8 cellular contexts compared by ENCODE assay signal in the genomic region with DNA sequence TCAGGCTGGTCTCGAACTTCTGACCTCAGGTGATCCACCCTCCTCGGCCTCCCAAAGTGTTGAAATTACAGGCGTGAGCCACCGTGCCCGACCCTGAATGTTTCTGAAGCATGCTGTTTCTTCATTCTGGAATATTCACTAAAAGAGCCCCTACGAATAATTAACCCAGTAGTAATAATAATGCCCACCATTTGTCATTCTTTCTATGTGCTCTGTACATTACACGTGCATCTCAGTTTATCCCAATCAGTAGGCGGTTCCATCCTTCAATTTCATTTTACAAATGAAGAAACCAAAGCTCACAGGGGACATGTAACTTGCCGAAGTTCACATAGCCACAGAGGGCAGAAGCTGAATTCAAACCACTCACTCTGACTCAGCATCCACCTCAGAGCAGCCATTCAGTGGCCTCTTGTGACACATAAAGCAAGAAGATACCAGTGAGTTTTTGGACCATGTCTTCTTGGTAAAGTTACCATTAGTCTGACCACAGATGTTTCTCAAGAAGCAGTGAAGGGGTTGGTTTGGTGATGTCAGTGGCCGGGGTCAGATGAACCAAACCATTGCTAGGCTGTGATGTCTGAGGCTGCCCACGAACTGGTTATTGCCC.
A peak's percentile ranks its signal among the peaks of the same experiment; 100 is the strongest.
DNase-seq lines count a peak whose midpoint lies in the region; ATAC-seq lines count a peak whose summit lies in the region.

No MANE protein-coding gene starts in this region.

- H3K27ac Mint-ChIP-seq in activated CD4-positive, alpha-beta T cell treated with anti-CD3 and anti-CD28 coated beads, Interleukin-2, amount 10 ng/mL, durations not matched to agents 24 days and 14 days = peak overlapping the region; percentile 92

- no peaks in the 10 kb centered on the region for H3K36me3 Mint-ChIP-seq in activated CD4-positive, alpha-beta T cell treated with anti-CD3 and anti-CD28 coated beads, Interleukin-2, amount 10 ng/mL, durations not matched to agents 24 days and 14 days (ENCODE audit: low read depth)

- intact Hi-C loops in activated CD4-positive, alpha-beta T cell treated with anti-CD3 and anti-CD28 coated beads, Interleukin-2, amount 10 ng/mL, durations not matched to agents 24 days and 14 days (cut with micrococcal nuclease) = loop anchor here (1.0 to 2.0 kb wide), 5 partner anchors 11 to 115 kb away; no protein-coding TSS in a partner anchor

- peak; percentile 66 for DNase-seq in stimulated activated naive CD4-positive, alpha-beta T cell treated with Interleukin-2 at 50 U/mL for 16 hours (lab: John Stamatoyannopoulos, UW)
- no peak for DNase-seq in stimulated activated naive CD4-positive, alpha-beta T cell (lab: John Stamatoyannopoulos, UW)
- peak; percentile 82 for DNase-seq in activated CD4-positive, alpha-beta T cell treated with anti-CD3 and anti-CD28 coated beads, Interleukin-2, amount 10 ng/mL, durations not matched to agents 24 days and 14 days
- DNase-seq in fibroblast of peridontal ligament (ENCODE audit: extremely low read depth) (peak; percentile 100), NCI-H2107 (lab: John Stamatoyannopoulos, UW) (no peak), NCI-H1092 (lab: John Stamatoyannopoulos, UW) (no peak)
- peak; percentile 58 to 66 for DNase-seq in stimulated activated CD8-positive, alpha-beta memory T cell treated with anti-CD3 and anti-CD28 coated beads, Interleukin-7, amount 100 ng/mL, for 4 hours (ENCODE audit: low read depth in 2 of 2)

- H3K9me3 Mint-ChIP-seq in activated CD4-positive, alpha-beta T cell treated with anti-CD3 and anti-CD28 coated beads, Interleukin-2, amount 10 ng/mL, durations not matched to agents 24 days and 14 days = no peaks in the 10 kb centered on the region

- peak; percentile 65 for ATAC-seq in HG03280 (IDR thresholded peaks at IDR 0.05; ENCODE audit: unreplicated experiment)

- H3K4me1 Mint-ChIP-seq in activated CD4-positive, alpha-beta T cell treated with anti-CD3 and anti-CD28 coated beads, Interleukin-2, amount 10 ng/mL, durations not matched to agents 24 days and 14 days = peaks cover 55% of the 10 kb centered on the region

- peak overlapping the region; percentile 51 for H3K4me3 Mint-ChIP-seq in activated CD4-positive, alpha-beta T cell treated with anti-CD3 and anti-CD28 coated beads, Interleukin-2, amount 10 ng/mL, durations not matched to agents 24 days and 14 days

- H3K27me3 Mint-ChIP-seq in activated CD4-positive, alpha-beta T cell treated with anti-CD3 and anti-CD28 coated beads, Interleukin-2, amount 10 ng/mL, durations not matched to agents 24 days and 14 days = no peaks in the 10 kb centered on the region

Comparison
In these comparisons a context has a peak if more than half of its experiments do, and no peak if none do; other contexts are left out.
1. DNase-seq: peak in stimulated activated naive CD4-positive, alpha-beta T cell treated with Interleukin-2 at 50 U/mL for 16 hours (single experiment), activated CD4-positive, alpha-beta T cell treated with anti-CD3 and anti-CD28 coated beads, Interleukin-2, amount 10 ng/mL, durations not matched to agents 24 days and 14 days (single experiment), fibroblast of peridontal ligament (single experiment) and stimulated activated CD8-positive, alpha-beta memory T cell treated with anti-CD3 and anti-CD28 coated beads, Interleukin-7, amount 100 ng/mL, for 4 hours (2 of 2); none in stimulated activated naive CD4-positive, alpha-beta T cell (0 of 6), NCI-H2107 (single experiment) and NCI-H1092 (single experiment).